ENCODE assay signal across 16 cellular contexts in the genomic region with DNA sequence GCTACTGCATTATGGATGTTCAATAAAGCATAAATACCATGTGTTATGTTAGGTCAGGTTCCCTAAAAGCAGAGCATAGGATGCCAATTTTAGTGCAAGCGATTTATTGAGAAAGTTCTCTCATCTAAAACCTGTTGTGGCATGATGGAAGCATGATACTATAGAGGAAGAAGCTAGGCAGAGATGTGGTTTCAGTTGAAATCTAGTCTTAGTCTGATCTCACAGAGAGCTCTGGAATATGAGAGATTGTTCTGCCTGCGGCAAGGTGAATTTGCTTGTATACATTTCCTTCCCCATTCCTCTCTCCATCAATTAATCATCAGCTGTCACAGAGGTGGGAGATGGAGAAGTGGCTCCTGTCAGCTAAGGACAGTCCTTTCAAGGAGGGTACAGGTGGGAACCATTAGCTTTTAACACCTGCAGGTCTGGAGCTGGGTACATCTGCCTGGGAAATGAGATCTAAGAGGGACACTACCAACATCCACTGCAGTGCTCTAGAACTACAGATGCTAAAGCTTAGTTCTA.
DNase-seq lines count a peak whose midpoint lies in the region; ATAC-seq and TF ChIP-seq lines count a peak whose summit lies in the region.
"Had no signal": no experiment of that assay in that cellular context is flagged by ENCODE, and none has a peak within 500 bp of the region (broad histone marks: within the 10 kb centered on the region; RNA-seq: fewer than 3 reads in every experiment).

No MANE protein-coding gene starts in this region.

- DNase-seq in COLO668 (lab: John Stamatoyannopoulos, UW; ENCODE audit: unreplicated experiment) = peak; percentile 30
- DNase-seq in KG1 (lab: John Stamatoyannopoulos, UW) = peak; percentile 22
- peak; percentile 71 to 73 for DNase-seq in NCI-H187 (lab: John Stamatoyannopoulos, UW)
- DNase-seq in RWPE2 (ENCODE audit: low spot score) = no peak
- DNase-seq in psoas muscle = no peak
- DNase-seq in hepatocyte (ENCODE audit: low spot score) = no peak
- DNase-seq: AML-193; DND-41; NCI-H1092 treated with DMSO at 0.1 percent for 48 hours; NCI-H2107; NCI-H510A; NK-92 treated with Interleukin-12 subunit alpha and Interleukin-12 subunit beta, amount 100 ng/mL, for 24 hours; Right ventricle myocardium superior had no signal

- H3K9me2 ChIP-seq in hepatocyte (replicated peaks; ENCODE audit: insufficient read depth) = no peaks in the 10 kb centered on the region

- H3K27me3 ChIP-seq in RWPE2 (ENCODE audit: insufficient read depth, poor library complexity, severe bottlenecking) = no peaks in the 10 kb centered on the region
- no peaks in the 10 kb centered on the region for H3K27me3 ChIP-seq in psoas muscle (ENCODE audit: insufficient read depth in 3 of 3, low read length in 2 of 3)
- H3K27me3 ChIP-seq in hepatocyte = no peaks in the 10 kb centered on the region

- H3K4me1 ChIP-seq in RWPE2 (ENCODE audit: insufficient read depth, poor library complexity, severe bottlenecking) (no peaks in the 10 kb centered on the region), psoas muscle (no peaks in the 10 kb centered on the region), hepatocyte (ENCODE audit: insufficient read depth) (no peaks in the 10 kb centered on the region)

- intact Hi-C loops in psoas muscle (cut with DNase I) = no loop called here

- H3K4me3 ChIP-seq in RWPE2 (ENCODE audit: severe bottlenecking) = no peak overlapping the region
- no peak overlapping the region for H3K4me3 ChIP-seq in psoas muscle
- no peak overlapping the region for H3K4me3 ChIP-seq in hepatocyte

- ATAC-seq in RWPE2 (ENCODE audit: low read depth) = peak; percentile 49; the same call in 1 of the 3 replicates
- ATAC-seq in GM18498 (IDR thresholded peaks at IDR 0.05; ENCODE audit: unreplicated experiment) = no peak
- no peak for ATAC-seq in psoas muscle
- ATAC-seq in HG03139 (IDR thresholded peaks at IDR 0.05; ENCODE audit: unreplicated experiment) = no peak
- ATAC-seq: SK-N-SH treated with all-trans-retinoic acid at 6 μM for 48 hours had no signal

- no peaks in the 10 kb centered on the region for H3K36me3 ChIP-seq in RWPE2 (ENCODE audit: low read depth)
- no peaks in the 10 kb centered on the region for H3K36me3 ChIP-seq in psoas muscle (ENCODE audit: insufficient read depth in 1 of 2, low read depth in 1 of 2)
- no peaks in the 10 kb centered on the region for H3K36me3 ChIP-seq in hepatocyte (replicated peaks; ENCODE audit: insufficient read depth, low read depth)

- no peaks in the 10 kb centered on the region for H3K79me2 ChIP-seq in hepatocyte

- H4K20me1 ChIP-seq in hepatocyte (ENCODE audit: insufficient read depth, poor library complexity, severe bottlenecking) = no peaks in the 10 kb centered on the region

- no peaks in the 10 kb centered on the region for H3K9me3 ChIP-seq in RWPE2 (ENCODE audit: severe bottlenecking)
- no peaks in the 10 kb centered on the region for H3K9me3 ChIP-seq in psoas muscle
- no peaks in the 10 kb centered on the region for H3K9me3 ChIP-seq in hepatocyte (ENCODE audit: low read depth)

- TF ChIP-seq CTCF in RWPE2 (IDR thresholded peaks at IDR 0.05; ENCODE audit: poor library complexity, severe bottlenecking) = no peak
- no peak for TF ChIP-seq CTCF in psoas muscle (IDR thresholded peaks at IDR 0.05)
- TF ChIP-seq CTCF in hepatocyte (IDR thresholded peaks at IDR 0.05; ENCODE audit: poor library complexity) = no peak

- H3K27ac ChIP-seq in RWPE2 (ENCODE audit: poor library complexity, severe bottlenecking) (no peak overlapping the region), psoas muscle (no peak overlapping the region), hepatocyte (no peak overlapping the region)

- H3K4me2 ChIP-seq in hepatocyte = no peak overlapping the region

- H2AFZ ChIP-seq in hepatocyte = no peak overlapping the region

- 74 to 80% (median 75%) methylated on average over 2 of the region's 2 CpGs for WGBS in psoas muscle, 3 donors
- 90% methylated on average over 2 of the region's 2 CpGs for WGBS in hepatocyte (ENCODE audit: low lambda C conversion rate, missing lambda C conversion rate)

Comparison
In these comparisons a context has a peak if more than half of its experiments do, and no peak if none do; other contexts are left out.
1. DNase-seq: peak in COLO668 (single experiment), KG1 (single experiment) and NCI-H187 (2 of 2); none in RWPE2 (single experiment), psoas muscle (0 of 2) and hepatocyte (single experiment).